In the genomic region with DNA sequence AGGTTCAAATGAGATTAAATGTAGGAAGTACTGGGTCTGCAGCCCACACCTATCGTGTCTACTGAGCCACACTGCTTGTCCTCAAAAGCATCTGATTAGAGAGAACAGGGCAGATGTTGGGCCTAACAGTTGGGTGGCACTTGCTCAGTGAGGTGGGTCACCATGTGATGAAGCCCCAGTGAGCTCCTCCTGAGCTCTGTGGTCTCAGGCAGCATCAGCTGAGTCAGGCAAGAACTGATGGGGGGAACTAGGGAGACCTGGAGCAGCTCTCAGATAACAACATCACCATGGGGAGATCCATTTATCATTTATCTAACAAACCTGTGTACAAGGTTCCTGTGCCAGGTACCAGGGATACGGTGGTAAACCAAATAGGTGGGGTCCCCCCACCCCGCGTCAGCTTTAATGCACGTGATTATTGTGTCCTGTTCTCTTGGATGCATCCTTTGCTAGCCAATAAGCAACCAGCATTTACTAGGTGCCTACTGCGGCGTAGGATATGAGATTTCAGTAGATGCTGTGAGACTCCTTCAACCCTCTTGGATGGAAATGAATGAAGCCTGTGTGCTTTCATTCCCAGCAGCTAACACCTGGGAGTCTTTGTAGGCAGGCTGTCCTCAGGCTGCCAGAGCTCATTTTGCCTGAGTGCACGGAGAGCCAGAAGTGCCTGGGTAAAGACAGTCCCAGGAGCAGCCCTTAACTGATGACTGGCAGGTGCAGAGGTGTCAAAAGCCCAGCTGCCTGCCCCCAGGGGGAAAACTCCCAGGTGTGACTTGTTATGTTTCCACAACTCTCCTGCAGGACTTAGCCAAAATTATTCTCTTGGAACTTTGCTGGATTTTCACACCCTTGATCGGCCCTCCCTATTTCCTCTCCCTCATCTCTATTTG, we compare ENCODE assay signal across 18 cellular contexts.
A peak's percentile ranks its signal among the peaks of the same experiment; 100 is the strongest.
DNase-seq lines count a peak whose midpoint lies in the region; ATAC-seq and TF ChIP-seq lines count a peak whose summit lies in the region.
"Had no signal": no experiment of that assay in that cellular context is flagged by ENCODE, and none has a peak within 500 bp of the region (broad histone marks: within the 10 kb centered on the region; RNA-seq: fewer than 3 reads in every experiment).

No MANE protein-coding gene starts in this region.

- H3K9ac ChIP-seq in neuronal stem cell (ENCODE audit: low read depth, low read length, poor library complexity): no peak overlapping the region
- H3K9ac ChIP-seq: BLaER1 treated with 17β-estradiol and CSF1 and Interleukin-3, amounts not matched to agents 10 nM and 100 nM had no signal

- no peak for TF ChIP-seq CTCF in lung (IDR thresholded peaks at IDR 0.05; ENCODE audit: control extremely low read depth, extremely low read depth)

- no peak overlapping the region for H3K27ac ChIP-seq in lung (ENCODE audit: low read depth in 1 of 2, low read length in 1 of 2)
- H3K27ac ChIP-seq in neuronal stem cell (replicated peaks; ENCODE audit: low read length): no peak overlapping the region
- H3K27ac ChIP-seq: A549; BLaER1 treated with 17β-estradiol and CSF1 and Interleukin-3, amounts not matched to agents 10 nM and 100 nM had no signal

- no peak overlapping the region for H2BK5ac ChIP-seq in neuronal stem cell (ENCODE audit: low read length)

- H3K79me1 ChIP-seq in neuronal stem cell (ENCODE audit: low read depth, low read length): peaks cover 2% of the 10 kb centered on the region

- no peak overlapping the region for H2BK15ac ChIP-seq in neuronal stem cell (ENCODE audit: low read length)

- H3K27me3 ChIP-seq in lung (ENCODE audit: control insufficient read depth, insufficient read depth): no peaks in the 10 kb centered on the region
- H3K27me3 ChIP-seq in neuronal stem cell (ENCODE audit: control insufficient read depth in 3 of 3, insufficient read depth in 3 of 3, low read depth in 1 of 3, low read length in 3 of 3): peaks cover 0 to 3% (median 0%) of the 10 kb centered on the region in 3 experiments
- H3K27me3 ChIP-seq: BLaER1 treated with 17β-estradiol and CSF1 and Interleukin-3, amounts not matched to agents 10 nM and 100 nM had no signal

- H2AK5ac ChIP-seq in neuronal stem cell (ENCODE audit: low read depth, low read length): no peak overlapping the region

- no peak overlapping the region for H2AFZ ChIP-seq in neuronal stem cell (ENCODE audit: low read length)

- no peak overlapping the region for H3K4me2 ChIP-seq in neuronal stem cell (ENCODE audit: insufficient read depth, low read length, poor library complexity, severe bottlenecking)
- H3K4me2 ChIP-seq: A549; BLaER1 treated with 17β-estradiol and CSF1 and Interleukin-3, amounts not matched to agents 10 nM and 100 nM had no signal

- H3K9me3 ChIP-seq in lung (ENCODE audit: control insufficient read depth in 2 of 2, insufficient read depth in 1 of 2, low read length in 1 of 2): no peaks in the 10 kb centered on the region
- no peaks in the 10 kb centered on the region for H3K9me3 ChIP-seq in neuronal stem cell (replicated peaks in 1 of 2; ENCODE audit: control insufficient read depth in 2 of 2, insufficient read depth in 1 of 2, low read depth in 1 of 2, low read length in 2 of 2)
- H3K9me3 ChIP-seq: A549; BLaER1 treated with 17β-estradiol and CSF1 and Interleukin-3, amounts not matched to agents 10 nM and 100 nM; MG63 had no signal

- no peak overlapping the region for H2BK12ac ChIP-seq in neuronal stem cell (ENCODE audit: low read length)

- no peak overlapping the region for H3K4me3 ChIP-seq in lung
- no peak overlapping the region for H3K4me3 ChIP-seq in neuronal stem cell (ENCODE audit: low read length in 2 of 2)
- H3K4me3 ChIP-seq: A549; BLaER1 treated with 17β-estradiol and CSF1 and Interleukin-3, amounts not matched to agents 10 nM and 100 nM; MG63 had no signal

- H3K18ac ChIP-seq in neuronal stem cell (ENCODE audit: low read length): no peak overlapping the region

- H3K4ac ChIP-seq in neuronal stem cell (ENCODE audit: low read length): no peak overlapping the region

- H3K23ac ChIP-seq in neuronal stem cell (ENCODE audit: low read depth, low read length, poor library complexity): no peak overlapping the region

- H3K14ac ChIP-seq in neuronal stem cell (ENCODE audit: low read length): no peak overlapping the region

- peak; percentile 12 for DNase-seq in NCI-H2029 treated with DMSO at 0.1 percent for 48 hours (lab: John Stamatoyannopoulos, UW)
- DNase-seq in NCI-H2029 (lab: John Stamatoyannopoulos, UW): no peak
- DNase-seq in NCI-H1105 (lab: John Stamatoyannopoulos, UW): peak; percentile 77
- DNase-seq in NCI-H510A treated with DMSO at 0.1 percent for 48 hours (lab: John Stamatoyannopoulos, UW): peak; percentile 77
- peak; percentile 21 for DNase-seq in lung (ENCODE audit: low spot score)
- no peak for DNase-seq in SIG-M5 treated with dmso at 0.1 percent for 504 hours (lab: John Stamatoyannopoulos, UW; ENCODE audit: unreplicated experiment)
- DNase-seq in neuronal stem cell (ENCODE audit: low spot score): no peak
- DNase-seq in hippocampal formation (lab: John Stamatoyannopoulos, UW): no peak
- DNase-seq: effector CD4-positive, alpha-beta T cell; MG63; naive thymus-derived CD8-positive, alpha-beta T cell; NCI-H2081 treated with DMSO at 0.1 percent for 48 hours; T-helper 9 cell had no signal

- 80 to 82% methylated on average over 9 of the region's 9 CpGs for WGBS in lung, 2 donors
- no CpG with 5 or more reads among the region's 9 CpGs for WGBS in neuronal stem cell (ENCODE audit: extremely low coverage in 2 of 2, insufficient read length in 2 of 2, insufficient replicate concordance in 1 of 2), 2 donors

- H2BK120ac ChIP-seq in neuronal stem cell (ENCODE audit: low read depth, low read length): no peak overlapping the region

- ATAC-seq in lung (ENCODE audit: insufficient read depth, low FRiP score): no peak
- ATAC-seq: A549; activated CD4-positive, CD25-positive, alpha-beta regulatory T cell treated with anti-CD3 and anti-CD28 coated beads, Interleukin-2, amount 50 U/mL, for 24 hours; esophagus mucosa; naive thymus-derived CD8-positive, alpha-beta T cell; sciatic nerve had no signal

- no peak overlapping the region for H4K8ac ChIP-seq in neuronal stem cell (ENCODE audit: low read depth, low read length)

- H3K36me3 ChIP-seq in lung (ENCODE audit: control insufficient read depth in 2 of 2, insufficient read depth in 2 of 2, low read length in 2 of 2): no peaks in the 10 kb centered on the region
- no peaks in the 10 kb centered on the region for H3K36me3 ChIP-seq in neuronal stem cell (replicated peaks in 1 of 2; ENCODE audit: control insufficient read depth in 2 of 2, insufficient read depth in 2 of 2, low read length in 2 of 2)
- H3K36me3 ChIP-seq: BLaER1 treated with 17β-estradiol and CSF1 and Interleukin-3, amounts not matched to agents 10 nM and 100 nM; MG63 had no signal

- no peak overlapping the region for H4K91ac ChIP-seq in neuronal stem cell (ENCODE audit: low read depth, low read length, poor library complexity)

- H3K4me1 ChIP-seq in lung (ENCODE audit: control insufficient read depth in 2 of 2, insufficient read depth in 2 of 2, low read length in 2 of 2) (no peaks in the 10 kb centered on the region), neuronal stem cell (ENCODE audit: control insufficient read depth in 2 of 2, insufficient read depth in 1 of 2, low read depth in 1 of 2, low read length in 2 of 2) (peaks cover 2 to 3% of the 10 kb centered on the region in 2 donors)
- H3K4me1 ChIP-seq: BLaER1 treated with 17β-estradiol and CSF1 and Interleukin-3, amounts not matched to agents 10 nM and 100 nM had no signal

Comparison
In these comparisons a context has a peak if more than half of its experiments do, and no peak if none do; other contexts are left out.
1. DNase-seq: peak in NCI-H2029 treated with DMSO at 0.1 percent for 48 hours (single experiment), NCI-H1105 (single experiment), NCI-H510A treated with DMSO at 0.1 percent for 48 hours (single experiment) and lung (single experiment); none in NCI-H2029 (single experiment), SIG-M5 treated with dmso at 0.1 percent for 504 hours (single experiment), neuronal stem cell (single experiment) and hippocampal formation (0 of 2).